ENCODE assay signal across 33 cellular contexts in the genomic region with DNA sequence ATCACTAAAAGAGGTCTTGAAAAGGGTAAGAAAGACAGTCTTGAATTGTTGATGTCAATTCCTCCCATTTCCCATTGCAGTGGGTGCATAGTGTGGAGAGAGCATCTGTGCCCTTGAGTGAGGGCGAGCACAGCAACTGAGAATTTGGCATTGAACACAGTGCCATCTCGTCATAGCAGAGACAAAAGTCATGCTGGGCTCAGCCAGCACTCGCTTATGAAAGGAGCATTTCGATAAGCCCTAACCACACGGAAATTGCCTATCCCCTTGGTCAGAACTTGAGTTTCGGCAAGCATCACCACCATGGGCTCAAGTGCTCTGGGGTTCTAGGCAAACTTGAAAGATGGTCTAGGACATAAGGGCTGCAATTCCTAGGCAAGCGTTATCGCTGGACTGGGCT.
"Had no signal": no experiment of that assay in that cellular context is flagged by ENCODE, and none has a peak within 500 bp of the region (broad histone marks: within the 10 kb centered on the region; RNA-seq: fewer than 3 reads in every experiment).

No MANE protein-coding gene starts in this region.

- H3K4me3 ChIP-seq: MG63, PC-9, SJCRH30, SK-N-MC had no signal

- H3K9me3 ChIP-seq: SJCRH30 had no signal

- H3K27ac ChIP-seq: PC-9, RWPE1, SJCRH30, SK-N-MC had no signal

- H3K36me3 Mint-ChIP-seq: T-cell had no signal

- H3K4me1 ChIP-seq: SJCRH30 had no signal

- H3K36me3 ChIP-seq: MG63, SJCRH30 had no signal

- ATAC-seq: Panc1, Right ventricle myocardium inferior, SK-N-SH treated with all-trans-retinoic acid at 6 μM for 48 hours, T-cell had no signal

- H3K4me1 Mint-ChIP-seq: T-cell had no signal

- H3K27me3 Mint-ChIP-seq: T-cell had no signal

- H3K4me3 Mint-ChIP-seq: T-cell had no signal

- DNase-seq: Kasumi-1, MG63, NCI-H1048, NCI-H1092 treated with DMSO at 0.1 percent for 48 hours, NCI-H1105 treated with DMSO at 0.1 percent for 48 hours, NCI-H1417, NCI-H1436, NCI-H146, NCI-H1694, NCI-H187, NCI-H1930, NCI-H2029 treated with DMSO at 0.1 percent for 48 hours, NCI-H2081 treated with DMSO at 0.1 percent for 48 hours, NCI-H2107, NCI-H2171, NCI-H226, NCI-H446 treated with DMSO at 0.1 percent for 48 hours, NCI-H510A, NCI-H524, NCI-H526, NCI-H69, NCI-H748 treated with DMSO at 0.1 percent for 48 hours, NCI-H82, PC-9, SHP77, SIG-M5, SJCRH30, T-cell had no signal

- H3K27ac Mint-ChIP-seq: T-cell had no signal

- H3K27me3 ChIP-seq: MG63, SJCRH30 had no signal
